In genomic region chr9:84780385-84780784, GRCh38 we compare ENCODE assay signal across 17 cellular contexts.
"Had no signal": no experiment of that assay in that cellular context is flagged by ENCODE, and none has a peak within 500 bp of the region (broad histone marks: within the 10 kb centered on the region; RNA-seq: fewer than 3 reads in every experiment).

No MANE protein-coding gene starts in this region.

- H2AFZ ChIP-seq: hepatocyte had no signal

- DNase-seq: dermis blood vessel endothelial cell; foreskin keratinocyte; head of caudate nucleus; kidney; left cardiac atrium; left ventricle myocardium inferior; lower lobe of right lung; natural killer cell; posterior cingulate gyrus; spleen; stimulated activated CD4-positive, alpha-beta T cell treated with anti-CD3 and anti-CD28 coated beads, Interleukin-2, amount 100 ng/mL, for 24 hours; stimulated activated naive CD4-positive, alpha-beta T cell; stomach; substantia nigra; transverse colon had no signal

- H3K36me3 ChIP-seq: left ventricle myocardium inferior, lower lobe of right lung, spleen, stomach, thoracic aorta, transverse colon had no signal

- H3K27ac ChIP-seq: foreskin keratinocyte, hepatocyte, left ventricle myocardium inferior, lower lobe of right lung, spleen, stomach, thoracic aorta, transverse colon had no signal

- H3K4me2 ChIP-seq: hepatocyte had no signal

- H3K79me2 ChIP-seq: hepatocyte had no signal

- ATAC-seq: foreskin keratinocyte, left cardiac atrium, lower lobe of right lung, natural killer cell had no signal

- H3K9me3 ChIP-seq: left ventricle myocardium inferior, lower lobe of right lung, spleen, stomach, thoracic aorta, transverse colon had no signal

- H3K4me1 ChIP-seq: foreskin keratinocyte, lower lobe of right lung, spleen, stomach had no signal

- H3K27me3 ChIP-seq: hepatocyte, transverse colon had no signal

- H3K4me3 ChIP-seq: hepatocyte, left ventricle myocardium inferior, lower lobe of right lung, spleen, stomach, thoracic aorta, transverse colon had no signal
